In genomic region chr11:84289381-84289906, GRCh38 we compare ENCODE assay signal across 10 cellular contexts.
DNase-seq lines count a peak whose midpoint lies in the region; ATAC-seq lines count a peak whose summit lies in the region.
"Had no signal": no experiment of that assay in that cellular context is flagged by ENCODE, and none has a peak within 500 bp of the region (broad histone marks: within the 10 kb centered on the region; RNA-seq: fewer than 3 reads in every experiment).

No MANE protein-coding gene starts in this region.

- no CpG with 5 or more reads among the region's 3 CpGs for WGBS in mesendoderm (ENCODE audit: extremely low coverage, insufficient coverage, low lambda C conversion rate)

- H3K18ac ChIP-seq in mesendoderm (ENCODE audit: low read length) = no peak overlapping the region

- H2BK120ac ChIP-seq in mesendoderm (ENCODE audit: low read depth, low read length) = no peak overlapping the region

- no peaks in the 10 kb centered on the region for H3K36me3 ChIP-seq in HUES48 (ENCODE audit: control insufficient read depth, insufficient read depth, low read length)
- no peaks in the 10 kb centered on the region for H3K36me3 ChIP-seq in mesendoderm (ENCODE audit: control insufficient read depth, insufficient read depth, low read length)
- H3K36me3 ChIP-seq: cardiac muscle cell, stomach had no signal

- no peak overlapping the region for H2BK15ac ChIP-seq in mesendoderm (replicated peaks; ENCODE audit: low read depth)

- H3K4me1 ChIP-seq in HUES48 (ENCODE audit: control insufficient read depth, insufficient read depth, low read length) (peaks cover 2% of the 10 kb centered on the region; the same call in 1 of the 2 replicates), mesendoderm (ENCODE audit: control insufficient read depth, low read depth, low read length) (no peaks in the 10 kb centered on the region)
- H3K4me1 ChIP-seq: stomach had no signal

- no peaks in the 10 kb centered on the region for H3K79me2 ChIP-seq in mesendoderm (ENCODE audit: control insufficient read depth, insufficient read depth, low read length)

- no peak overlapping the region for H3K56ac ChIP-seq in mesendoderm (ENCODE audit: low read length)

- H3K79me1 ChIP-seq in mesendoderm (ENCODE audit: low read length) = no peaks in the 10 kb centered on the region

- no peak overlapping the region for H3K4me2 ChIP-seq in mesendoderm (ENCODE audit: low read length)

- H3K4ac ChIP-seq in mesendoderm (ENCODE audit: low read depth, low read length) = no peak overlapping the region

- no peak overlapping the region for H3K23ac ChIP-seq in mesendoderm (ENCODE audit: low read length)

- ATAC-seq in GM18511 (IDR thresholded peaks at IDR 0.05; ENCODE audit: unreplicated experiment) = peak; percentile 99

- H3K27ac ChIP-seq in HUES48 (ENCODE audit: low read depth, low read length) (peak overlapping the region; percentile 87), mesendoderm (ENCODE audit: low read depth, low read length) (no peak overlapping the region)
- H3K27ac ChIP-seq: cardiac muscle cell, stomach had no signal

- H4K8ac ChIP-seq in mesendoderm (ENCODE audit: low read depth, low read length) = no peak overlapping the region

- DNase-seq in H4 (ENCODE audit: low spot score) (peak; percentile 27), mesendoderm (peak; percentile 48), NCI-H2029 (lab: John Stamatoyannopoulos, UW) (no peak), DMS79 treated with DMSO at 0.1 percent for 48 hours (lab: John Stamatoyannopoulos, UW) (no peak), cardiac septum (ENCODE audit: low spot score) (no peak)
- no peak for DNase-seq in stimulated activated CD4-positive, alpha-beta T cell treated with anti-CD3 and anti-CD28 coated beads, Interleukin-12 subunit alpha, Interleukin-12 subunit beta, amount 100 ng/mL, for 4 hours
- DNase-seq: stomach had no signal

- H3K4me3 ChIP-seq in HUES48 (ENCODE audit: low read depth, low read length) (no peak overlapping the region), mesendoderm (ENCODE audit: low read length) (no peak overlapping the region)
- H3K4me3 ChIP-seq: cardiac muscle cell, stomach had no signal

- H4K5ac ChIP-seq in mesendoderm (ENCODE audit: low read length) = no peak overlapping the region

- no peaks in the 10 kb centered on the region for H3K9me3 ChIP-seq in HUES48 (ENCODE audit: control insufficient read depth, insufficient read depth, low read length)
- H3K9me3 ChIP-seq: stomach had no signal

- no peak overlapping the region for H2AK5ac ChIP-seq in mesendoderm (ENCODE audit: low read length)

- intact Hi-C loops in cardiac septum (cut with DNase I) = no loop called here

- H2BK5ac ChIP-seq in mesendoderm (ENCODE audit: low read length) = no peak overlapping the region

- H3K27me3 ChIP-seq in HUES48 (ENCODE audit: control insufficient read depth, insufficient read depth, low read length) (no peaks in the 10 kb centered on the region), mesendoderm (ENCODE audit: insufficient read depth, low read length, poor library complexity) (no peaks in the 10 kb centered on the region)
- H3K27me3 ChIP-seq: cardiac muscle cell, stomach had no signal

- H3K9ac ChIP-seq in HUES48 (ENCODE audit: low read depth, low read length) (no peak overlapping the region), mesendoderm (ENCODE audit: low read length) (no peak overlapping the region)

Comparison
In these comparisons a context has a peak if more than half of its experiments do, and no peak if none do; other contexts are left out.
1. DNase-seq: peak in H4 (single experiment) and mesendoderm (single experiment); none in NCI-H2029 (single experiment), DMS79 treated with DMSO at 0.1 percent for 48 hours (single experiment), stimulated activated CD4-positive, alpha-beta T cell treated with anti-CD3 and anti-CD28 coated beads, Interleukin-12 subunit alpha, Interleukin-12 subunit beta, amount 100 ng/mL, for 4 hours (single experiment) and cardiac septum (single experiment).